In genomic region chr12:42935090-42935489, GRCh38 we compare ENCODE assay signal across 14 cellular contexts.
DNase-seq lines count a peak whose midpoint lies in the region; ATAC-seq and TF ChIP-seq lines count a peak whose summit lies in the region.
"Had no signal": no experiment of that assay in that cellular context is flagged by ENCODE, and none has a peak within 500 bp of the region (broad histone marks: within the 10 kb centered on the region; RNA-seq: fewer than 3 reads in every experiment).

No MANE protein-coding gene starts in this region.

- H3K79me2 ChIP-seq in smooth muscle cell (ENCODE audit: low read depth), result no peaks in the 10 kb centered on the region

- DNase-seq in IMR-90 (no peak), adipocyte (ENCODE audit: low read depth) (no peak), medulla oblongata (ENCODE audit: extremely low spot score) (peak; percentile 37), smooth muscle cell (lab: John Stamatoyannopoulos, UW; ENCODE audit: unreplicated experiment) (no peak), esophagus squamous epithelium (lab: John Stamatoyannopoulos, UW) (no peak), Peyer's patch (no peak)
- DNase-seq: CD8-positive, alpha-beta T cell; DMS 273 treated with DMSO at 0.1 percent for 48 hours; DND-41; H9 had no signal

- H3K14ac ChIP-seq in IMR-90 (replicated peaks; ENCODE audit: low read depth, low read length), result 0 out of 2 replicates have a peak overlapping the region, but pooled peaks have one; percentile 28

- H4K5ac ChIP-seq in IMR-90 (ENCODE audit: low read depth, low read length), result peak overlapping the region; percentile 29; the same call in 1 of the 2 replicates

- H3K4ac ChIP-seq in IMR-90 (ENCODE audit: low read depth, low read length), result no peak overlapping the region

- no peaks in the 10 kb centered on the region for H3K9me1 ChIP-seq in IMR-90 (ENCODE audit: insufficient read depth, low read length)

- ATAC-seq in IMR-90 (ENCODE audit: low read depth) (no peak), HG02588 (IDR thresholded peaks at IDR 0.05; ENCODE audit: unreplicated experiment) (no peak)
- ATAC-seq: CD8-positive, alpha-beta T cell; GM12878; HepG2 had no signal

- peak overlapping the region; percentile 61; the same call in 1 of the 2 replicates for H3K18ac ChIP-seq in IMR-90 (ENCODE audit: low read depth, low read length)

- H4K20me1 ChIP-seq in IMR-90 (ENCODE audit: insufficient read depth, low read length), result no peaks in the 10 kb centered on the region
- H4K20me1 ChIP-seq in smooth muscle cell (ENCODE audit: low read depth), result no peaks in the 10 kb centered on the region
- H4K20me1 ChIP-seq: BLaER1 treated with 17β-estradiol and CSF1 and Interleukin-3, amounts not matched to agents 10 nM and 100 nM had no signal

- peak overlapping the region; percentile 41; the same call in 1 of the 2 replicates for H2BK20ac ChIP-seq in IMR-90 (ENCODE audit: low read depth, low read length)

- TF ChIP-seq CTCF in IMR-90 (conservative IDR thresholded peaks at IDR 0.05; ENCODE audit: low read depth, low read length) (no peak), smooth muscle cell (IDR thresholded peaks at IDR 0.05; ENCODE audit: borderline replicate concordance, insufficient read depth, poor library complexity, severe bottlenecking) (no peak), esophagus squamous epithelium (IDR thresholded peaks at IDR 0.05) (no peak), Peyer's patch (IDR thresholded peaks at IDR 0.05) (no peak)

- no peak overlapping the region for H4K8ac ChIP-seq in IMR-90 (ENCODE audit: low read depth in 2 of 2, low read length in 2 of 2)

- H3K4me1 ChIP-seq in IMR-90 (ENCODE audit: control insufficient read depth, insufficient read depth, low read length) (peaks cover 6% of the 10 kb centered on the region; the same call in 1 of the 2 replicates), adipocyte (ENCODE audit: control insufficient read depth, insufficient read depth, low read length) (peaks cover 15% of the 10 kb centered on the region), smooth muscle cell (ENCODE audit: low read depth) (no peaks in the 10 kb centered on the region), esophagus squamous epithelium (no peaks in the 10 kb centered on the region), Peyer's patch (no peaks in the 10 kb centered on the region)

- H3K23ac ChIP-seq in IMR-90 (ENCODE audit: low read depth, low read length), result no peak overlapping the region

- no peak for TF ChIP-seq RAD21 in IMR-90 (IDR thresholded peaks at IDR 0.05; ENCODE audit: low read length)

- no peak overlapping the region; the same call in 1 of the 2 replicates for H4K91ac ChIP-seq in IMR-90 (ENCODE audit: insufficient read depth, low read depth, low read length)

- CTCF ChIA-PET in IMR-90 (lab: Yijun Ruan, JAX), result no interaction called here

- H2BK15ac ChIP-seq in IMR-90 (ENCODE audit: low read depth, low read length), result no peak overlapping the region

- BruUV-seq in IMR-90 (replicated peaks; lab: Mats Ljungman, UMichigan), result no TSS peak

- H3K9me3 ChIP-seq in IMR-90 (ENCODE audit: control insufficient read depth, insufficient read depth, low read length) (peaks cover 2% of the 10 kb centered on the region; the same call in 1 of the 2 replicates), adipocyte (ENCODE audit: control insufficient read depth, low read length) (peaks cover 2% of the 10 kb centered on the region), smooth muscle cell (replicated peaks; ENCODE audit: low read depth) (no peaks in the 10 kb centered on the region), esophagus squamous epithelium (peaks cover 0 to 5% (median 0%) of the 10 kb centered on the region in 3 donors), Peyer's patch (no peaks in the 10 kb centered on the region)

- dilution Hi-C loops in IMR-90 (cut with HindIII; ENCODE audit: low sequenced_read_pairs, unreplicated experiment), result no loop called here

- no peak overlapping the region for H3K56ac ChIP-seq in IMR-90 (ENCODE audit: extremely low read depth, insufficient read depth, low read length)

- H3K27ac ChIP-seq in IMR-90 (ENCODE audit: insufficient read depth, low read length), result no peak overlapping the region
- H3K27ac ChIP-seq in smooth muscle cell (ENCODE audit: low read depth), result peak overlapping the region; percentile 52
- H3K27ac ChIP-seq in esophagus squamous epithelium, result no peak overlapping the region
- no peak overlapping the region for H3K27ac ChIP-seq in Peyer's patch
- H3K27ac ChIP-seq: BLaER1 treated with 17β-estradiol and CSF1 and Interleukin-3, amounts not matched to agents 10 nM and 100 nM had no signal

- POLR2A ChIA-PET in IMR-90 (lab: Charles Lee; ENCODE audit: unreplicated experiment), result no interaction called here

- H3K36me3 ChIP-seq in IMR-90 (ENCODE audit: control insufficient read depth, insufficient read depth, low read length) (no peaks in the 10 kb centered on the region), adipocyte (ENCODE audit: control insufficient read depth, insufficient read depth, low read length, severe bottlenecking) (no peaks in the 10 kb centered on the region), smooth muscle cell (ENCODE audit: low read depth) (no peaks in the 10 kb centered on the region), esophagus squamous epithelium (no peaks in the 10 kb centered on the region), Peyer's patch (no peaks in the 10 kb centered on the region)
- H3K36me3 ChIP-seq: BLaER1 treated with 17β-estradiol and CSF1 and Interleukin-3, amounts not matched to agents 10 nM and 100 nM had no signal

- no peaks in the 10 kb centered on the region for H3K27me3 ChIP-seq in IMR-90 (ENCODE audit: control insufficient read depth, insufficient read depth, low read length)
- no peaks in the 10 kb centered on the region for H3K27me3 ChIP-seq in adipocyte (replicated peaks; ENCODE audit: control insufficient read depth, insufficient read depth, low read length)
- no peaks in the 10 kb centered on the region for H3K27me3 ChIP-seq in smooth muscle cell (ENCODE audit: low read depth)
- no peaks in the 10 kb centered on the region for H3K27me3 ChIP-seq in esophagus squamous epithelium
- H3K27me3 ChIP-seq in Peyer's patch, result no peaks in the 10 kb centered on the region
- H3K27me3 ChIP-seq: BLaER1 treated with 17β-estradiol and CSF1 and Interleukin-3, amounts not matched to agents 10 nM and 100 nM had no signal

- H3F3A ChIP-seq in smooth muscle cell (ENCODE audit: low read depth), result peaks cover 26% of the 10 kb centered on the region

- H2AK9ac ChIP-seq in IMR-90 (replicated peaks; ENCODE audit: low read depth, low read length, poor library complexity), result no peak overlapping the region

- intact Hi-C loops in IMR-90 (cut with micrococcal nuclease) (no loop called here), esophagus squamous epithelium (cut with DNase I) (no loop called here)

- peak overlapping the region; percentile 46 for H2BK120ac ChIP-seq in IMR-90 (ENCODE audit: low read depth, low read length)

- in situ Hi-C loops in IMR-90 (cut with MboI; ENCODE audit: low sequenced_read_pairs), result no loop called here

- H3K79me1 ChIP-seq in IMR-90 (ENCODE audit: low read depth in 1 of 2, low read length in 2 of 2), result no peaks in the 10 kb centered on the region

- H2AK5ac ChIP-seq in IMR-90 (ENCODE audit: low read depth, low read length), result no peak overlapping the region

- H2AFZ ChIP-seq in IMR-90 (replicated peaks; ENCODE audit: low read length, poor library complexity) (no peak overlapping the region), smooth muscle cell (ENCODE audit: low read depth) (no peak overlapping the region)

- 64% methylated on average over 3 of the region's 5 CpGs; no CpG with 5 or more reads in 1 of the 2 experiments for WGBS in IMR-90 (ENCODE audit: extremely low coverage in 2 of 2, insufficient read length in 1 of 2), 2 experiments
- 76% methylated on average over 5 of the region's 5 CpGs for WGBS in smooth muscle cell (ENCODE audit: low lambda C conversion rate)
- 66 to 71% methylated on average over 5 of the region's 5 CpGs for WGBS in esophagus squamous epithelium, 2 donors

- H3K4me3 ChIP-seq in IMR-90 (ENCODE audit: insufficient read depth, low read depth, low read length) (no peak overlapping the region), adipocyte (ENCODE audit: low read length) (peak overlapping the region; percentile 53), smooth muscle cell (no peak overlapping the region), esophagus squamous epithelium (no peak overlapping the region), Peyer's patch (no peak overlapping the region)
- H3K4me3 ChIP-seq: BLaER1 treated with 17β-estradiol and CSF1 and Interleukin-3, amounts not matched to agents 10 nM and 100 nM; GM12878 had no signal

- TF ChIP-seq POLR2A in IMR-90 (IDR thresholded peaks at IDR 0.05; ENCODE audit: low read depth, low read length) (no peak), esophagus squamous epithelium (IDR thresholded peaks at IDR 0.05) (no peak), Peyer's patch (IDR thresholded peaks at IDR 0.05) (no peak)

- H2BK5ac ChIP-seq in IMR-90 (ENCODE audit: low read depth, low read length, poor library complexity, severe bottlenecking), result peak overlapping the region; percentile 34

- H3K4me2 ChIP-seq in IMR-90 (ENCODE audit: low read depth, low read length), result no peak overlapping the region
- H3K4me2 ChIP-seq in smooth muscle cell, result peak overlapping the region; percentile 54
- H3K4me2 ChIP-seq: BLaER1 treated with 17β-estradiol and CSF1 and Interleukin-3, amounts not matched to agents 10 nM and 100 nM had no signal

- no peak overlapping the region for H3K9ac ChIP-seq in IMR-90 (ENCODE audit: low read depth, low read length)
- no peak overlapping the region for H3K9ac ChIP-seq in adipocyte (ENCODE audit: low read length)
- H3K9ac ChIP-seq in smooth muscle cell (ENCODE audit: low read depth), result no peak overlapping the region
- H3K9ac ChIP-seq: BLaER1 treated with 17β-estradiol and CSF1 and Interleukin-3, amounts not matched to agents 10 nM and 100 nM had no signal

TF ChIP-seq in IMR-90, 13 proteins besides CTCF, POLR2A, EP300 and RAD21 (continues in another document):
- no peak for TF ChIP-seq ELK1 (IDR thresholded peaks at IDR 0.05; ENCODE audit: borderline replicate concordance, low read depth, low read length)
- no peak for TF ChIP-seq USF2 (IDR thresholded peaks at IDR 0.05; ENCODE audit: low read depth, low read length)
